8 cellular contexts compared by ENCODE assay signal in genomic region chrX:153411255-153411987, GRCh38. TPM values are rescaled to one million over a fixed set of nuclear protein-coding genes. Genes with fewer than 3 reads are reported as not detected.
DNase-seq lines count a peak whose midpoint lies in the region; ATAC-seq and TF ChIP-seq lines count a peak whose summit lies in the region.

ZFP92 (plus strand) TSS chrX:153411472; CDS start chrX:153418323, 6,851 bp downstream.

- intact Hi-C loops in dorsolateral prefrontal cortex (cut with DNase I) (no loop called here), testis (cut with DNase I; ENCODE audit: low total_unique reads) (no loop called here)

- H3K27ac ChIP-seq in VCaP: peak within 1 kb of the TSS; percentile 25; the same call in 1 of the 2 replicates
- peak within 1 kb of the TSS in 8 of 59 donors; percentile 14 to 58 (median 28) for H3K27ac ChIP-seq in dorsolateral prefrontal cortex
- peak within 1 kb of the TSS; percentile 39 for H3K27ac ChIP-seq in muscle layer of duodenum (ENCODE audit: low read length)
- no peak within 1 kb of the TSS for H3K27ac ChIP-seq in testis

- TF ChIP-seq POLR2A in testis (IDR thresholded peaks at IDR 0.05): no peak

- H3K9me3 ChIP-seq in muscle layer of duodenum (ENCODE audit: control insufficient read depth in 1 of 2, low read length in 2 of 2): no peaks in the 10 kb centered on the region
- no peaks in the 10 kb centered on the region for H3K9me3 ChIP-seq in testis

- TF ChIP-seq CTCF in GM06990 (IDR thresholded peaks at IDR 0.05; ENCODE audit: insufficient read depth, low read length, poor library complexity, severe bottlenecking) (no peak), VCaP (conservative IDR thresholded peaks at IDR 0.05) (no peak), dorsolateral prefrontal cortex (IDR thresholded peaks at IDR 0.05 in 54 of 56, conservative IDR thresholded peaks at IDR 0.05 in 2 of 56; ENCODE audit: low read depth in 1 of 56, partially characterized antibody in 56 of 56) (no peak), testis (IDR thresholded peaks at IDR 0.05) (no peak)

- DNase-seq in GM06990 (ENCODE audit: extremely low read depth, insufficient read length) (peak; percentile 70), dorsolateral prefrontal cortex (peak in 2 of 10 donors; percentile 29 to 51), testis (no peak), NCI-H345 (lab: John Stamatoyannopoulos, UW) (no peak), pons (ENCODE audit: low spot score) (no peak)

- H3K27me3 ChIP-seq in GM06990 (replicated peaks; ENCODE audit: control insufficient read depth, insufficient read depth, low read length) (no peaks in the 10 kb centered on the region), dorsolateral prefrontal cortex (peaks cover 0 to 90% (median 30%) of the 10 kb centered on the region in 45 donors), muscle layer of duodenum (ENCODE audit: low read depth, low read length) (no peaks in the 10 kb centered on the region), testis (no peaks in the 10 kb centered on the region)

- H3K36me3 ChIP-seq in GM06990 (ENCODE audit: control insufficient read depth, insufficient read depth, low read length) (no peaks in the 10 kb centered on the region), muscle layer of duodenum (ENCODE audit: control insufficient read depth in 1 of 2, insufficient read depth in 2 of 2, low read length in 2 of 2) (no peaks in the 10 kb centered on the region), testis (ENCODE audit: low read depth, missing control alignments) (no peaks in the 10 kb centered on the region)

- peaks cover 0 to 7% of the 10 kb centered on the region in 2 donors for H3K4me1 ChIP-seq in muscle layer of duodenum (ENCODE audit: control insufficient read depth in 1 of 2, insufficient read depth in 2 of 2, low read length in 2 of 2)
- H3K4me1 ChIP-seq in testis: no peaks in the 10 kb centered on the region

- 5% methylated on average over 12 of the region's 75 CpGs; no CpG with 5 or more reads in 1 of the 2 donors for WGBS in testis, 2 donors

- H3K4me3 ChIP-seq in GM06990 (replicated peaks; ENCODE audit: low read depth, low read length): peak within 1 kb of the TSS; percentile 61
- H3K4me3 ChIP-seq in dorsolateral prefrontal cortex: peak within 1 kb of the TSS; percentile 18 to 70 (median 58)
- peak within 1 kb of the TSS; percentile 39 to 61 for H3K4me3 ChIP-seq in muscle layer of duodenum (ENCODE audit: low read depth in 1 of 2, low read length in 2 of 2)
- H3K4me3 ChIP-seq in testis: peak within 1 kb of the TSS; percentile 50 to 61

- peak; percentile 65 for ATAC-seq in HG02852 (IDR thresholded peaks at IDR 0.05; ENCODE audit: unreplicated experiment)

RNA-seq across cellular contexts. Expression of gene ZFP92, which starts in this region (rescaled TPM):
- total RNA-seq in dorsolateral prefrontal cortex: 1 to 10 TPM; 2.4 to 9.3 (median 6.2) TPM
- 1 to 10 TPM; 2.2 to 3.4 TPM for total RNA-seq in testis
- 2.1 TPM for polyA plus RNA-seq in testis (ENCODE audit: insufficient read depth, low read depth, low replicate concordance)

Comparison
In these comparisons a context has a peak if more than half of its experiments do, and no peak if none do; other contexts are left out.
1. H3K27ac ChIP-seq: peak in VCaP (single experiment) and muscle layer of duodenum (single experiment); none in testis (0 of 2).
2. Peak in every context shown above with its lines, with median percentiles within 50 percentile points of each other: H3K4me3 ChIP-seq.